ENCODE assay signal across 1 cellular context in genomic region chr2:25228848-25229674, GRCh38.
TF ChIP-seq lines count a peak whose summit lies in the region.

No MANE protein-coding gene starts in this region.

TF ChIP-seq in HEK293, 187 proteins besides CTCF, POLR2A, EP300 and RAD21 (continued from another document):
- TF ChIP-seq ZBTB11 (tag by site-specific recombination; conservative IDR thresholded peaks at IDR 0.05; ENCODE audit: low read depth) (peak; percentile 21; the same call in 1 of the 2 replicates), PRDM6 (tag by site-specific recombination; IDR thresholded peaks at IDR 0.05) (no peak)
